ENCODE assay signal across 8 cellular contexts in the genomic region with DNA sequence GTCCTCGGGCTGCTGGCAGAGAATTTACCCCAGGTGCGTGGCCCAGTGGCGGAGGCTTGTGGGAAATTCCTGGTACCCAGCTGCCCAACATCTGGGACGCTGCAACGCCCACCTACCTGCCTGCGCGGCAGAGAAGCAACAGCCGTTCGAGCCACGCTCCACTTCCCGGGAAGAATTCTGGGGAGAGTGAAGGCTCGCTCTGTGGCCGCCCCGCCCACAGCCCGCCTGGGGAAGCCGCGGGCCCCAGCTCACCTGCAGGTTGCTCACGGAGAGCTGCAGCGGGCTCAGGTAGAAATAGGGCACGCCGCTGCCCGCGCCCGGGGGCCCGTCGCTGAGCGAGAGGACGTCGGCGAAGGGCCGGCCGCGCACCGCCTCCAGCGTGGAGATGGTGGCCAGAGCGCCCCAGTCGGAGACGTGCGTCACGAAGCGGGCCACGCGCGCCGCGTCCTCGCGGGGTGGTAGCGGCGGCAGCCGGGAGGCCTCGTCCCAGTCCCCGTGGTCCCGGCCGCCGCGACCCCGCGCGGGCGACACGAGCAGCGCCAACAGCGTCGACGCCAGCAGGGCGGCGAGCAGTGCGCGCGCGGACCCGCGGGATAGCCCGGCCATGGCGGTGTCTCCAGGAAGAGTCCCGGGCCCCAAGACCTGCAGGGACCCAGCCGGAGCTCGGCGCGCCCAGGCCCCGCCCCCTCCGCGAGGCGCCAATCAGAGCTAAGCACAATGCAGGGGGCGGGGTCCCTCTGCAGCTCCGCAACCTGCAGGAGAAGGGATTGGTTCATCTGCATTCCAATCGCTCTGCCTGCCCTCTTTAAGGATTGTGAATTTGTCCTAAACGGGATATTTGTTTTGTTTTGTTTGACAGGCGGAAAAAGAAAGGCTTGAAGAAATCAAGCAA. TPM values are rescaled to one million over a fixed set of nuclear protein-coding genes. Genes with fewer than 3 reads are reported as not detected.
DNase-seq lines count a peak whose midpoint lies in the region; ATAC-seq and TF ChIP-seq lines count a peak whose summit lies in the region.

Gene CREG1 (minus strand): TSS at position 627 of the 892 bp plus-strand sequence.

- no peaks in the 10 kb centered on the region for H3F3A ChIP-seq in SK-N-SH (replicated peaks; ENCODE audit: insufficient read depth)

- peak within 1 kb of the TSS in 1 of 2 experiments; percentile 51; a peak in 2 of 4 replicates for H3K27ac ChIP-seq in SK-N-SH (ENCODE audit: low read depth in 2 of 2, low read length in 1 of 2)
- peak within 1 kb of the TSS; percentile 96 for H3K27ac ChIP-seq in suprapubic skin

- H3K9ac ChIP-seq in SK-N-SH: peak within 1 kb of the TSS; percentile 45; the same call in 1 of the 2 replicates

- peak within 1 kb of the TSS; percentile 83 for H3K4me2 ChIP-seq in SK-N-SH

- 19% methylated on average over 14 of the region's 90 CpGs for WGBS in SK-N-SH (ENCODE audit: low lambda C conversion rate)
- under 1% methylated on average over 16 of the region's 90 CpGs for WGBS in suprapubic skin

- H3K27me3 ChIP-seq in SK-N-SH (ENCODE audit: insufficient read depth) (no peaks in the 10 kb centered on the region), suprapubic skin (no peaks in the 10 kb centered on the region)

- TF ChIP-seq RAD21 in SK-N-SH (IDR thresholded peaks at IDR 0.05; ENCODE audit: low read length): no peak

- H3K36me3 ChIP-seq in SK-N-SH (replicated peaks in 1 of 2; ENCODE audit: control insufficient read depth in 1 of 2, insufficient read depth in 2 of 2, low read length in 1 of 2) (no peaks in the 10 kb centered on the region), suprapubic skin (no peaks in the 10 kb centered on the region)

- H2AFZ ChIP-seq in SK-N-SH (ENCODE audit: low read depth): peak within 1 kb of the TSS; percentile 96

- TF ChIP-seq CTCF in SK-N-SH (IDR thresholded peaks at IDR 0.05) (no peak), suprapubic skin (IDR thresholded peaks at IDR 0.05) (no peak)

- DNase-seq in GM04504 (ENCODE audit: low read depth) (peak; percentile 62), NCI-H1048 (lab: John Stamatoyannopoulos, UW) (peak; percentile 95), SK-N-SH (peak; percentile 98), germinal center (ENCODE audit: low spot score) (peak; percentile 96), nucleus accumbens (lab: John Stamatoyannopoulos, UW) (peak; percentile 40 to 94 (median 86)), suprapubic skin (ENCODE audit: low spot score in 2 of 2) (peak; percentile 95 to 96)
- DNase-seq in activated naive CD4-positive, alpha-beta T cell treated with anti-CD3 and anti-CD28 coated beads, Interleukin-2, amount 50 U/mL, for 16 hours: peak; percentile 92

- POLR2A ChIA-PET in SK-N-SH (lab: Yijun Ruan, JAX): interaction anchor here (0.7 to 1.0 kb wide), 3 partner anchors 11 to 48 kb away, joined by 3 to 6 read pairs (median 3); no protein-coding TSS in a partner anchor

- H3K4me1 ChIP-seq in SK-N-SH (ENCODE audit: control insufficient read depth in 1 of 2, insufficient read depth in 2 of 2, low read depth in 1 of 2, low read length in 1 of 2): peaks cover 0 to 8% of the 10 kb centered on the region in 2 experiments; a peak in 2 of 4 replicates
- H3K4me1 ChIP-seq in suprapubic skin: peaks cover 41% of the 10 kb centered on the region

- peak; percentile 97 for ATAC-seq in HG02571 (IDR thresholded peaks at IDR 0.05; ENCODE audit: unreplicated experiment)

- H3K4me3 ChIP-seq in SK-N-SH (ENCODE audit: low read depth in 2 of 2, low read length in 1 of 2) (peak within 1 kb of the TSS; percentile 67 to 71), suprapubic skin (peak within 1 kb of the TSS; percentile 94)

- H3K79me2 ChIP-seq in SK-N-SH (ENCODE audit: insufficient read depth): no peaks in the 10 kb centered on the region

- no peaks in the 10 kb centered on the region for H3K9me2 ChIP-seq in SK-N-SH

- peak; percentile 73 to 90 for TF ChIP-seq POLR2A in suprapubic skin (IDR thresholded peaks at IDR 0.05)

- H4K20me1 ChIP-seq in SK-N-SH (ENCODE audit: insufficient read depth): no peaks in the 10 kb centered on the region

- H3K9me3 ChIP-seq in SK-N-SH: no peaks in the 10 kb centered on the region
- H3K9me3 ChIP-seq in suprapubic skin: no peaks in the 10 kb centered on the region

- CTCF ChIA-PET in SK-N-SH (lab: Yijun Ruan, JAX): interaction anchor here (0.8 to 8.6 kb wide), 10 partner anchors 11 to 494 kb away, joined by 3 to 84 read pairs (median 5); no protein-coding TSS in a partner anchor

- TF ChIP-seq EP300 in SK-N-SH (IDR thresholded peaks at IDR 0.05; ENCODE audit: borderline replicate concordance in 1 of 2, low read depth in 1 of 2, low read length in 1 of 2) (no peak), suprapubic skin (IDR thresholded peaks at IDR 0.05) (no peak)

TF ChIP-seq in SK-N-SH, 30 proteins besides CTCF, POLR2A, EP300 and RAD21:
- TF ChIP-seq SIN3A (IDR thresholded peaks at IDR 0.05; ENCODE audit: borderline replicate concordance, low read depth, low read length) (0 out of 2 replicates have a peak, but pooled peaks have one; percentile 19), GABPA (IDR thresholded peaks at IDR 0.05; ENCODE audit: low read depth) (no peak), YY1 (IDR thresholded peaks at IDR 0.05; ENCODE audit: low read depth) (no peak), MEF2A (IDR thresholded peaks at IDR 0.05; ENCODE audit: borderline replicate concordance, low read depth) (no peak), GATA2 (CRISPR knock-in tag; IDR thresholded peaks at IDR 0.05) (peak; percentile 36; the same call in 1 of the 2 replicates), POLR2AphosphoS5 (IDR thresholded peaks at IDR 0.05; ENCODE audit: low read depth, low read length) (peak; percentile 58), TAF1 (IDR thresholded peaks at IDR 0.05; ENCODE audit: borderline replicate concordance, low read depth, low read length) (peak; percentile 88), MXI1 (IDR thresholded peaks at IDR 0.05; ENCODE audit: low read depth, low read length) (peak; percentile 38), RCOR1 (IDR thresholded peaks at IDR 0.05; ENCODE audit: low read length) (0 out of 2 replicates have a peak, but pooled peaks have one; percentile 25), EZH2phosphoT487 (IDR thresholded peaks at IDR 0.05; ENCODE audit: borderline replicate concordance, low read depth) (no peak), RFX5 (IDR thresholded peaks at IDR 0.05; ENCODE audit: low read length) (peak; percentile 34; the same call in 1 of the 2 replicates)
- TF ChIP-seq, protein P1, sequence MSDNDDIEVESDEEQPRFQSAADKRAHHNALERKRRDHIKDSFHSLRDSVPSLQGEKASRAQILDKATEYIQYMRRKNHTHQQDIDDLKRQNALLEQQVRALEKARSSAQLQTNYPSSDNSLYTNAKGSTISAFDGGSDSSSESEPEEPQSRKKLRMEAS (IDR thresholded peaks at IDR 0.05; ENCODE audit: low read depth): peak; percentile 40; the same call in 1 of the 2 replicates

RNA-seq across cellular contexts. Expression of gene CREG1, which starts in this region (rescaled TPM):
- 26.1 and 37.0 TPM in 2 replicates for polyA plus RNA-seq in SK-N-SH (2012; rRNA removed)
- polyA plus RNA-seq in SK-N-SH (2012; cell fraction: cytosol; rRNA removed): 40.5 and 46.1 TPM in 2 replicates
- polyA plus RNA-seq in SK-N-SH (2012; cell fraction: nucleus; rRNA removed): 11.2 and 17.5 TPM in 2 replicates
- 100 to 1,000 TPM in 3 of 4 donors, 10 to 100 TPM in 1; 82.2 to 349 (median 188) TPM for total RNA-seq in suprapubic skin
